3 cellular contexts compared by ENCODE assay signal in the genomic region with DNA sequence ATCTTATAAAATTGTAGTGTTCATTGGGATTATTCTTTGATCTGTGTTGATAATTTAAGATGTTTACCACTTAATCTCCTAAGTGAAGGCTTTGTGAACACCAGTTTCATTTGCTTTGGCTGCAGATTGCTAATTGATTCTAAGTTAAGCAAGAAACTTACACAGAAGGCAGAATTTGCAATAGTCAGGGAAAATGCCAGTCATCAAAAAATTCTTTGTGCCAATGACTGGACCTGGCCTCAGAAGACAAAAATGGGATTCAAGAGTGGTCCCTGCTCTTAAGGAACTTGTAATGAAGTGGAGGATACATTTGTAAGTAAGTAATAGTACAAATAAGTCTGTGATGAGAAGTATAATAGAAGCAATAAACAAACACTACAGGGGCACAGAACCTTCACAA.
TF ChIP-seq lines count a peak whose summit lies in the region.

No MANE protein-coding gene starts in this region.

TF ChIP-seq in A549, 52 proteins besides CTCF, POLR2A, EP300 and RAD21 (continued from another document):
- TF ChIP-seq MAFK (IDR thresholded peaks at IDR 0.05; ENCODE audit: partially characterized antibody) = peak; percentile 50
TF ChIP-seq in A549: peak in this region for 2.

TF ChIP-seq in IMR-90, 13 proteins besides CTCF, POLR2A, EP300 and RAD21 (continued from another document):
- no peak for TF ChIP-seq FOS (IDR thresholded peaks at IDR 0.05; ENCODE audit: low read depth, low read length)
- TF ChIP-seq, protein P1, sequence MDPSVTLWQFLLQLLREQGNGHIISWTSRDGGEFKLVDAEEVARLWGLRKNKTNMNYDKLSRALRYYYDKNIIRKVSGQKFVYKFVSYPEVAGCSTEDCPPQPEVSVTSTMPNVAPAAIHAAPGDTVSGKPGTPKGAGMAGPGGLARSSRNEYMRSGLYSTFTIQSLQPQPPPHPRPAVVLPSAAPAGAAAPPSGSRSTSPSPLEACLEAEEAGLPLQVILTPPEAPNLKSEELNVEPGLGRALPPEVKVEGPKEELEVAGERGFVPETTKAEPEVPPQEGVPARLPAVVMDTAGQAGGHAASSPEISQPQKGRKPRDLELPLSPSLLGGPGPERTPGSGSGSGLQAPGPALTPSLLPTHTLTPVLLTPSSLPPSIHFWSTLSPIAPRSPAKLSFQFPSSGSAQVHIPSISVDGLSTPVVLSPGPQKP (IDR thresholded peaks at IDR 0.05; ENCODE audit: borderline replicate concordance, low read depth, low read length) = no peak

TF ChIP-seq in K562, 482 proteins besides CTCF, POLR2A, EP300 and RAD21 (continued from another document):
- no peak for TF ChIP-seq ZNF274 (IDR thresholded peaks at IDR 0.05; ENCODE audit: borderline replicate concordance, low read depth, low read length)
- no peak for TF ChIP-seq TAF1 (IDR thresholded peaks at IDR 0.05; ENCODE audit: control insufficient read depth, extremely low read depth, insufficient read depth, low read length, severe bottlenecking)
- TF ChIP-seq NFATC3 (IDR thresholded peaks at IDR 0.05) = no peak
- TF ChIP-seq ZNF3 (CRISPR knock-in tag; IDR thresholded peaks at IDR 0.05) = no peak
- no peak for TF ChIP-seq GABPA (tag; conservative IDR thresholded peaks at IDR 0.05; ENCODE audit: low read depth)
- no peak for TF ChIP-seq HDAC3 (IDR thresholded peaks at IDR 0.05; ENCODE audit: borderline replicate concordance, partially characterized antibody)
- TF ChIP-seq ZNF609 (CRISPR knock-in tag; IDR thresholded peaks at IDR 0.05; ENCODE audit: borderline replicate concordance) = no peak
- peak; percentile 38; the same call in 1 of the 2 replicates for TF ChIP-seq MAFG (tag; conservative IDR thresholded peaks at IDR 0.05)
- TF ChIP-seq ZNF146 (CRISPR knock-in tag; IDR thresholded peaks at IDR 0.05; ENCODE audit: unreplicated experiment) = no peak
- TF ChIP-seq, protein P2, sequence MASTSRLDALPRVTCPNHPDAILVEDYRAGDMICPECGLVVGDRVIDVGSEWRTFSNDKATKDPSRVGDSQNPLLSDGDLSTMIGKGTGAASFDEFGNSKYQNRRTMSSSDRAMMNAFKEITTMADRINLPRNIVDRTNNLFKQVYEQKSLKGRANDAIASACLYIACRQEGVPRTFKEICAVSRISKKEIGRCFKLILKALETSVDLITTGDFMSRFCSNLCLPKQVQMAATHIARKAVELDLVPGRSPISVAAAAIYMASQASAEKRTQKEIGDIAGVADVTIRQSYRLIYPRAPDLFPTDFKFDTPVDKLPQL (IDR thresholded peaks at IDR 0.05; ENCODE audit: extremely low read depth, insufficient read length) = no peak
- no peak for TF ChIP-seq ZNF175 (CRISPR knock-in tag; IDR thresholded peaks at IDR 0.05; ENCODE audit: low read depth)
- TF ChIP-seq RBM34 (IDR thresholded peaks at IDR 0.05; ENCODE audit: borderline replicate concordance, insufficient read depth, low read length) = no peak
- no peak for TF ChIP-seq NR3C1 (CRISPR knock-in tag; IDR thresholded peaks at IDR 0.05)
- TF ChIP-seq BRD4 (IDR thresholded peaks at IDR 0.05) = no peak
- no peak for TF ChIP-seq DLX4 (CRISPR knock-in tag; IDR thresholded peaks at IDR 0.05)
- no peak for TF ChIP-seq CBX1 (IDR thresholded peaks at IDR 0.05; ENCODE audit: low read depth)
- TF ChIP-seq C11orf30 (IDR thresholded peaks at IDR 0.05; ENCODE audit: low read depth) = peak; percentile 27; the same call in 1 of the 2 replicates
- TF ChIP-seq ZNF316 (IDR thresholded peaks at IDR 0.05) = peak; percentile 64
- TF ChIP-seq ARID3B (CRISPR knock-in tag; IDR thresholded peaks at IDR 0.05; ENCODE audit: borderline replicate concordance) = no peak
